Comparison of ENCODE assay signal across 34 cellular contexts in the genomic region with DNA sequence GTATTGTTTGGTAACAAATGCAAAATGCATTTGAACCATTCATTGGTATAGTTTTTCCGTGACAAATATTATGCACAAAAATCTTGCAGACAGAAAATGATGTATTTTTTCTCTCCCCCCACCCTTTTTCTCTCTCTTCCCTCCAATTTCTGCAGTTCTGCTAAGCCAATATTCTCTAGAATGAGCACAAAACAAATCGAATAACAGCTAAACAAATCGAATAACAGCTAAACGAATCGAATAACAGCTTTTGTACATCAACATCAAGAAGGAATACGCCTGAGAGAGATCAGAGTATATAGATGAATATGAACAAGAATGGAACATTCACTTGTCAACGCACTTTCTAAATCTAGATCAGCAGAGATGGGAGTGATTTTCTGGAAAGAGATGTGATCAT.
"Had no signal": no experiment of that assay in that cellular context is flagged by ENCODE, and none has a peak within 500 bp of the region (broad histone marks: within the 10 kb centered on the region; RNA-seq: fewer than 3 reads in every experiment).

No MANE protein-coding gene starts in this region.

- DNase-seq: activated effector memory CD4-positive, alpha-beta T cell treated with anti-CD3 and anti-CD28 coated beads, Interleukin-2, amount 50 U/mL, for 16 hours; activated effector memory CD4-positive, alpha-beta T cell treated with Interleukin-2 at 50 U/mL for 16 hours; activated gamma-delta T cell; activated gamma-delta T cell treated with Interleukin-2 at 50 U/mL for 16 hours; activated naive CD4-positive, alpha-beta T cell; activated naive CD4-positive, alpha-beta T cell treated with anti-CD3 and anti-CD28 coated beads for 36 hours; activated naive CD4-positive, alpha-beta T cell treated with anti-CD3 and anti-CD28 coated beads, Interleukin-2, amount 10 ng/mL, durations not matched to agents 7 days and 5 days; activated naive CD4-positive, alpha-beta T cell treated with anti-CD3 and anti-CD28 coated beads, Interleukin-2, amount 50 U/mL, for 16 hours; activated naive CD4-positive, alpha-beta T cell treated with Interleukin-2 at 50 U/mL for 16 hours; activated naive CD8-positive, alpha-beta T cell treated with anti-CD3 and anti-CD28 coated beads for 36 hours; activated naive CD8-positive, alpha-beta T cell treated with anti-CD3 and anti-CD28 coated beads, Interleukin-2, amount 10 ng/mL, durations not matched to agents 7 days and 5 days; activated naive CD8-positive, alpha-beta T cell treated with anti-CD3 and anti-CD28 coated beads, Interleukin-2, amount 50 U/mL, for 24 hours; activated T-cell treated with anti-CD3 and anti-CD28 coated beads, Interleukin-2, amount 50 U/mL, for 1 hour; activated T-cell treated with anti-CD3 and anti-CD28 coated beads, Interleukin-2, amount 50 U/mL, for 24 hours; activated T-cell treated with anti-CD3 and anti-CD28 coated beads, Interleukin-2, amount 50 U/mL, for 4 hours; activated T-cell treated with anti-CD3 and anti-CD28 coated beads, Interleukin-2, amount 50 U/mL, for 48 hours; activated T-cell treated with anti-CD3 and anti-CD28 coated beads, Interleukin-2, amount 50 U/mL, for 72 hours; adrenal gland; amniotic stem cell; amygdala; anterior cingulate cortex; aorta; body of pancreas; brain microvascular endothelial cell; caudate nucleus; central memory CD4-positive, alpha-beta T cell; cerebellar nuclear complex had no signal

- H3K27me3 ChIP-seq: adrenal gland, ascending aorta, body of pancreas, brain microvascular endothelial cell, breast epithelium, cardiac muscle cell had no signal

- H3K27ac ChIP-seq: adrenal gland, ascending aorta, body of pancreas, brain microvascular endothelial cell, breast epithelium, cardiac muscle cell had no signal

- H3K36me3 ChIP-seq: adrenal gland, ascending aorta, brain microvascular endothelial cell, breast epithelium, cardiac muscle cell had no signal

- FAIRE-seq: astrocyte, bronchial epithelial cell had no signal

- H3K4me1 ChIP-seq: adrenal gland, ascending aorta, body of pancreas, breast epithelium had no signal

- H3K4me3 ChIP-seq: adrenal gland, ascending aorta, body of pancreas, breast epithelium, cardiac muscle cell had no signal

- H3K9me3 ChIP-seq: adrenal gland, ascending aorta, body of pancreas, breast epithelium had no signal

- ATAC-seq: activated naive CD4-positive, alpha-beta T cell treated with anti-CD3 and anti-CD28 coated beads, Interleukin-2, amount 50 U/mL, for 72 hours; activated naive CD8-positive, alpha-beta T cell treated with anti-CD3 and anti-CD28 coated beads, Interleukin-2, amount 50 U/mL, for 24 hours; activated T-cell treated with anti-CD3 and anti-CD28 coated beads, Interleukin-2, amount 50 U/mL, for 4 hours; activated T-cell treated with anti-CD3 and anti-CD28 coated beads, Interleukin-2, amount 50 U/mL, for 72 hours; activated T-helper 17 cell treated with anti-CD3 and anti-CD28 coated beads, Interleukin-2, amount 50 U/mL, for 72 hours; body of pancreas had no signal
